In genomic region chr1:40980068-40980452, GRCh38 we compare ENCODE assay signal across 8 cellular contexts. TPM values are rescaled to one million over a fixed set of nuclear protein-coding genes. Genes with fewer than 3 reads are reported as not detected.
A peak's percentile ranks its signal among the peaks of the same experiment; 100 is the strongest.
DNase-seq lines count a peak whose midpoint lies in the region; ATAC-seq and TF ChIP-seq lines count a peak whose summit lies in the region.

No MANE protein-coding gene starts in this region.

- H3K27me3 ChIP-seq in heart left ventricle (no peaks in the 10 kb centered on the region), skeletal muscle tissue (ENCODE audit: control insufficient read depth in 3 of 3, insufficient read depth in 3 of 3, low read length in 3 of 3) (no peaks in the 10 kb centered on the region)

- H3K36me3 ChIP-seq in heart left ventricle, result peaks cover 0 to 19% (median 12%) of the 10 kb centered on the region in 9 donors
- peaks cover 0 to 12% (median 7%) of the 10 kb centered on the region in 3 donors for H3K36me3 ChIP-seq in skeletal muscle tissue (ENCODE audit: control insufficient read depth in 3 of 3, insufficient read depth in 3 of 3, low read length in 3 of 3)

- peak overlapping the region in 2 of 3 donors; percentile 71 to 92 for H3K9ac ChIP-seq in skeletal muscle tissue (ENCODE audit: low read depth in 1 of 3, low read length in 3 of 3)

- intact Hi-C loops in heart left ventricle (cut with DNase I) (no loop called here), posterior vena cava (cut with DNase I) (no loop called here)

- H3K4me3 Mint-ChIP-seq in T-helper 17 cell, result peak overlapping the region; percentile 98

- H3K27ac ChIP-seq in heart left ventricle (peak overlapping the region in 11 of 12 donors; percentile 83 to 98 (median 91)), skeletal muscle tissue (ENCODE audit: low read depth, low read length) (peak overlapping the region; percentile 83)

- H3K9me3 ChIP-seq in T-helper 17 cell (ENCODE audit: control insufficient read depth, low read length, poor library complexity, severe bottlenecking) (no peaks in the 10 kb centered on the region), heart left ventricle (no peaks in the 10 kb centered on the region), skeletal muscle tissue (ENCODE audit: control insufficient read depth in 3 of 3, low read length in 3 of 3) (no peaks in the 10 kb centered on the region)

- peak overlapping the region; percentile 94 for H3K27ac Mint-ChIP-seq in T-helper 17 cell

- peak; percentile 3 for ATAC-seq in GM18520 (IDR thresholded peaks at IDR 0.05; ENCODE audit: unreplicated experiment)
- peak; percentile 15 for ATAC-seq in HG02759 (IDR thresholded peaks at IDR 0.05; ENCODE audit: unreplicated experiment)
- ATAC-seq in T-helper 17 cell, result peak; percentile 45
- peak in 2 of 4 donors; percentile 16 to 19 for ATAC-seq in heart left ventricle

- DNase-seq in T-helper 17 cell (no peak), heart left ventricle (peak in 1 of 5 donors; percentile 73), RKO (ENCODE audit: low spot score) (no peak), A172 (ENCODE audit: low spot score) (no peak), posterior vena cava (ENCODE audit: low spot score) (no peak)

- H3K4me1 ChIP-seq in heart left ventricle (peaks cover 0 to 31% (median 18%) of the 10 kb centered on the region in 12 donors), skeletal muscle tissue (ENCODE audit: control insufficient read depth in 3 of 3, insufficient read depth in 3 of 3, low read length in 3 of 3) (peaks cover 11 to 16% (median 12%) of the 10 kb centered on the region in 3 donors)

- no peaks in the 10 kb centered on the region for H3K36me3 Mint-ChIP-seq in T-helper 17 cell (ENCODE audit: low read depth)

- H3K27me3 Mint-ChIP-seq in T-helper 17 cell, result no peaks in the 10 kb centered on the region

- TF ChIP-seq CTCF in heart left ventricle (IDR thresholded peaks at IDR 0.05), result no peak

- H3K4me3 ChIP-seq in heart left ventricle, result peak overlapping the region; percentile 49 to 91 (median 70)
- H3K4me3 ChIP-seq in skeletal muscle tissue (ENCODE audit: low read length in 3 of 3), result peak overlapping the region; percentile 62 to 97 (median 90)

- H3K4me1 Mint-ChIP-seq in T-helper 17 cell, result peaks cover 18% of the 10 kb centered on the region

- 0 to 1% (median 1%) methylated on average over 3 to 50 of the region's 50 CpGs for WGBS in heart left ventricle, 4 donors

- TF ChIP-seq POLR2A in heart left ventricle (IDR thresholded peaks at IDR 0.05), result no peak

RNA-seq across cellular contexts. Expression of gene CTPS1, which starts 0.6 kb away (rescaled TPM):
- total RNA-seq in T-helper 17 cell (10 to 100 TPM; 48.8 to 56.9 TPM), heart left ventricle (10 to 100 TPM in 3 of 9 donors, 1 to 10 TPM in 6; 5.4 to 14.0 (median 7.4) TPM), skeletal muscle tissue (16.2 TPM), posterior vena cava (10 to 100 TPM; 37.7 to 39.1 TPM)
- 10 to 100 TPM in 1 of 2 donors, 1 to 10 TPM in 1; 3.7 to 22.5 TPM for polyA plus RNA-seq in heart left ventricle
- 41.2 and 43.8 TPM in 2 replicates for total RNA-seq in A172 (2014; rRNA removed; shearing (Covaris generic))

RNA-seq across cellular contexts. Expression of gene SLFNL1, which starts 41.5 kb away (rescaled TPM):
- total RNA-seq in T-helper 17 cell (under 1 TPM; 0.18 to 0.22 TPM), heart left ventricle (under 1 TPM in 7 of 9 donors, not detected in 2; 0.08 to 0.25 (median 0.12) TPM), skeletal muscle tissue (0.52 TPM), posterior vena cava (under 1 TPM; 0.14 to 0.38 TPM)
- under 1 TPM; 0.11 to 0.12 TPM for polyA plus RNA-seq in heart left ventricle
- total RNA-seq in A172 (2014; rRNA removed; shearing (Covaris generic)), result 0.02 and 0.17 TPM in 2 replicates
